1 cellular context compared by ENCODE assay signal in the genomic region with DNA sequence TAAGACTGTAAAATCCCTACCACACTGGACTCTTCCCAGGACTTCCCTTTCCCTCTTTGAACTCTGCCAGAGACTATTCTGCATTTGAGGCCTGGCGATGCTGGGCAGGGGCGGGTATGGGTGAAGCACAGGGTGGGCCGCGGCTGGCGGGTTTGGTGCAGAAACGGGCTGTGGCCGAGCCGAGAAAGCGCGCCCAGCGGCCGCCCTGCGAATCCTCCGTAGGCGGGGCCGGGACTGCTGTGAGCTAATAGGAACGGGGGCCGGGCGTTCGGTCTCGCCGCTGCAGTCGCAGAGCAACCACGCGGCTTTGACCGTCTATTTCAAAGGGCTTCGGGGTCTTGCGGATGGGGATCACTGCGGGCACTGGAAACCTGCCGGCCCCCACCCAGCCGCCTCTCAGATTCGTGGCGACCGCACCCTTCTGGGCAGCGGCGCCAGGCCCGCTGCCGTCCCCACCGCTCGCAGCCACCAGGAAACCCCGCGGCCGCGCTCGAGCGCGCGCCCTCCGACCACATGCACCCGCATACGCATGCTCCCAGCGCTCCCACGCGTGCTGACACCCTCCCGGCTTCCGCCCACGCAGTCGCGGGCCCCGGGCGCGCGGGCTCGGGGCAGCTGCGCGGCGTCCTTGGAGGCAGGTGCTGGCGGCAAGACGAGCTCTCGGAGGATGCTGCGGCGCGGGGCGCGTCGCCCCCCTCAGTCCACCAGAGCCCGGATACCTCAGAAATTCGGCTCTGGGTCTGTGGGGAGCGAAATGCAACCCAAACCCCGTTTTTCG.
TF ChIP-seq lines count a peak whose summit lies in the region.

No MANE protein-coding gene starts in this region.

TF ChIP-seq in K562, 482 proteins besides CTCF, POLR2A, EP300 and RAD21 (continued from another document):
- TF ChIP-seq BCL6 (CRISPR knock-in tag; IDR thresholded peaks at IDR 0.05) = no peak
- TF ChIP-seq CHAMP1 (IDR thresholded peaks at IDR 0.05) = no peak
- no peak for TF ChIP-seq ZEB2 (IDR thresholded peaks at IDR 0.05)
- no peak for TF ChIP-seq ZBED1 (IDR thresholded peaks at IDR 0.05)
- peak; percentile 81 for TF ChIP-seq ZFX (CRISPR knock-in tag; IDR thresholded peaks at IDR 0.05)
- TF ChIP-seq, protein P1, sequence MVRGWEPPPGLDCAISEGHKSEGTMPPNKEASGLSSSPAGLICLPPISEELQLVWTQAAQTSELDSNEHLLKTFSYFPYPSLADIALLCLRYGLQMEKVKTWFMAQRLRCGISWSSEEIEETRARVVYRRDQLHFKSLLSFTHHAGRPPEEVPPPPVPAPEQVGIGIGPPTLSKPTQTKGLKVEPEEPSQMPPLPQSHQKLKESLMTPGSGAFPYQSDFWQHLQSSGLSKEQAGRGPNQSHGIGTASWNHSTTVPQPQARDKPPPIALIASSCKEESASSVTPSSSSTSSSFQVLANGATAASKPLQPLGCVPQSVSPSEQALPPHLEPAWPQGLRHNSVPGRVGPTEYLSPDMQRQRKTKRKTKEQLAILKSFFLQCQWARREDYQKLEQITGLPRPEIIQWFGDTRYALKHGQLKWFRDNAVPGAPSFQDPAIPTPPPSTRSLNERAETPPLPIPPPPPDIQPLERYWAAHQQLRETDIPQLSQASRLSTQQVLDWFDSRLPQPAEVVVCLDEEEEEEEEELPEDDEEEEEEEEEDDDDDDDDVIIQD (CRISPR knock-in tag; IDR thresholded peaks at IDR 0.05) = no peak
- no peak for TF ChIP-seq ZNF57 (CRISPR knock-in tag; IDR thresholded peaks at IDR 0.05)
- no peak for TF ChIP-seq HOXB6 (CRISPR knock-in tag; IDR thresholded peaks at IDR 0.05; ENCODE audit: borderline replicate concordance)
